8 cellular contexts compared by ENCODE assay signal in the genomic region with DNA sequence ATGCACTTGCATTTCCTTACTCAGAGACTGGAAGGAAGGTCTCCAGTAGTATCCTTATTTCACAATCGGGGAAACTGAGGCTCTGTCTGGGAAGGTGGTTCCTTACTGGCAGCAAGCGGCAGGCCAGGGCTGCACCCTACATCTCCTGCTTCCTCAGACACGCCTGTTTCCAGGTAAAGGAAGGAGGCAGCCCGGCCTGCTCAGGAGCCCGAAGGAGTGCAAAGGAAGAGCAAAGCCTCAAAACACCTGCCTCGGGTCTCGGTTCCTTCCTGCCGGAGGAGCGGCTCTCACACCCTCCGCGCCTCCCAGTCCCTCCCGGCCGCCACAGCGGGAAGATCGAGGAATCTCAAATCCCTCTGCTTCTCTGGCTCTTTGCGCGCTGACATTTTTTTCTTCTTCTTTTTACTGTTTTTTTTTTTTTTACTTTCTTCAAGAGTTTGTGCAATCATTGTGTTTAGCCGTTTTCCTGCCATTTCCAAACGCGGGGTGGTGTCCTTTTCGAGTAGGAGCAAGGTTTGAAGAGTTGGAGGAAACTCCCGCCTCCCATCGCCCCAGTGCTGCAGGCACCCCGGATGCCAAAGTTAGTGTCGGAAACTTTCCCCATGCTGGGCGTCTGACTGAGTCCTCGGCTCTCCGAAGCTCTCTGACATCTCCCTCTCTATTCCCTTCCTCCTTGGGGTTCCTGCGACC. TPM values are rescaled to one million over a fixed set of nuclear protein-coding genes. Genes with fewer than 3 reads are reported as not detected.
DNase-seq lines count a peak whose midpoint lies in the region; ATAC-seq and TF ChIP-seq lines count a peak whose summit lies in the region.
"Had no signal": no experiment of that assay in that cellular context is flagged by ENCODE, and none has a peak within 500 bp of the region (broad histone marks: within the 10 kb centered on the region; RNA-seq: fewer than 3 reads in every experiment).

No MANE protein-coding gene starts in this region.

- peaks cover 61% of the 10 kb centered on the region for H3K27me3 ChIP-seq in HUES48 (ENCODE audit: control insufficient read depth, insufficient read depth, low read length)

- DNase-seq in ELR (ENCODE audit: low read depth) (peak; percentile 53), left ventricle myocardium superior (peak; percentile 59), sciatic nerve (ENCODE audit: low spot score) (peak; percentile 69), omental fat pad (ENCODE audit: low spot score) (no peak), NCI-H2081 treated with DMSO at 0.1 percent for 48 hours (lab: John Stamatoyannopoulos, UW) (no peak)
- peak; percentile 9 for DNase-seq in activated naive CD8-positive, alpha-beta T cell treated with anti-CD3 and anti-CD28 coated beads for 36 hours

- peaks cover 79% of the 10 kb centered on the region for H3K27me3 Mint-ChIP-seq in activated naive CD8-positive, alpha-beta T cell treated with anti-CD3 and anti-CD28 coated beads for 36 hours

- H3K9me3 ChIP-seq in HUES48 (ENCODE audit: control insufficient read depth, insufficient read depth, low read length): no peaks in the 10 kb centered on the region

- peaks cover 16% of the 10 kb centered on the region for H3K4me1 ChIP-seq in HUES48 (ENCODE audit: control insufficient read depth, insufficient read depth, low read length)

- peaks cover 4% of the 10 kb centered on the region for H3K9me3 Mint-ChIP-seq in activated naive CD8-positive, alpha-beta T cell treated with anti-CD3 and anti-CD28 coated beads for 36 hours

- no peak overlapping the region for H3K9ac ChIP-seq in HUES48 (ENCODE audit: low read depth, low read length)

- TF ChIP-seq CTCF in omental fat pad (IDR thresholded peaks at IDR 0.05): no peak

- H3K36me3 ChIP-seq in HUES48 (ENCODE audit: control insufficient read depth, insufficient read depth, low read length): no peaks in the 10 kb centered on the region

- H3K4me3 Mint-ChIP-seq in activated naive CD8-positive, alpha-beta T cell treated with anti-CD3 and anti-CD28 coated beads for 36 hours: peak overlapping the region; percentile 72

- ATAC-seq in left ventricle myocardium superior (peak; percentile 51), sciatic nerve (peak; percentile 62), omental fat pad (ENCODE audit: low FRiP score) (no peak)

- H3K4me3 ChIP-seq in HUES48 (ENCODE audit: low read depth, low read length): peak overlapping the region; percentile 62

- peaks cover 16% of the 10 kb centered on the region for H3K4me1 Mint-ChIP-seq in activated naive CD8-positive, alpha-beta T cell treated with anti-CD3 and anti-CD28 coated beads for 36 hours

- H3K36me3 Mint-ChIP-seq in activated naive CD8-positive, alpha-beta T cell treated with anti-CD3 and anti-CD28 coated beads for 36 hours: no peaks in the 10 kb centered on the region

- H3K27ac ChIP-seq in HUES48 (ENCODE audit: low read depth, low read length): no peak overlapping the region

- H3K27ac Mint-ChIP-seq in activated naive CD8-positive, alpha-beta T cell treated with anti-CD3 and anti-CD28 coated beads for 36 hours: no peak overlapping the region

- intact Hi-C loops in left ventricle myocardium superior (cut with micrococcal nuclease) (loop anchor here (10.0 kb wide), 1 partner anchor 336 kb away; no protein-coding TSS in a partner anchor), sciatic nerve (cut with DNase I) (no loop called here)

RNA-seq across cellular contexts. Expression of gene GGTA1, which starts 1.0 kb away (rescaled TPM):
- total RNA-seq in activated naive CD8-positive, alpha-beta T cell treated with anti-CD3 and anti-CD28 coated beads for 36 hours: not detected
- total RNA-seq in left ventricle myocardium superior (28.3 TPM), sciatic nerve (16.0 TPM), omental fat pad (10 to 100 TPM in 3 of 4 donors, 1 to 10 TPM in 1; 9.1 to 28.5 (median 19.8) TPM)
- total RNA-seq: T-helper 2 cell treated with Interferon-gamma antibody and Interleukin-4, amounts not matched to agents 100 ng/mL and 5 ng/mL, for 36 hours had no signal

Comparison
In these comparisons a context has a peak if more than half of its experiments do, and no peak if none do; other contexts are left out.
1. DNase-seq: peak in ELR (single experiment), activated naive CD8-positive, alpha-beta T cell treated with anti-CD3 and anti-CD28 coated beads for 36 hours (single experiment), left ventricle myocardium superior (single experiment) and sciatic nerve (single experiment); none in omental fat pad (single experiment) and NCI-H2081 treated with DMSO at 0.1 percent for 48 hours (single experiment).
2. RNA of gene GGTA1, which starts 1.0 kb away (total RNA-seq): 28.3 TPM in left ventricle myocardium superior (single experiment), 9.1 to 28.5 TPM in omental fat pad and 16.0 TPM in sciatic nerve (single experiment); not detected in activated naive CD8-positive, alpha-beta T cell treated with anti-CD3 and anti-CD28 coated beads for 36 hours; every median in the first group is over 10 times any median in the second.